1 cellular context compared by ENCODE assay signal in genomic region chr14:99447739-99448138, GRCh38.
TF ChIP-seq lines count a peak whose summit lies in the region.

No MANE protein-coding gene starts in this region.

TF ChIP-seq in K562, 482 proteins besides CTCF, POLR2A, EP300 and RAD21:
- TF ChIP-seq HNRNPUL1 (IDR thresholded peaks at IDR 0.05; ENCODE audit: low read length) (no peak), PKNOX1 (IDR thresholded peaks at IDR 0.05) (peak; percentile 78), HSF4 (CRISPR knock-in tag; IDR thresholded peaks at IDR 0.05; ENCODE audit: borderline replicate concordance) (no peak), LCOR (CRISPR knock-in tag; IDR thresholded peaks at IDR 0.05) (no peak), GATA2 (CRISPR knock-in tag; IDR thresholded peaks at IDR 0.05) (peak; percentile 57; the same call in 1 of the 2 replicates)
TF ChIP-seq in K562: peak in this region for 2.
